In genomic region chr19:2268480-2268830, GRCh38 we compare ENCODE assay signal across 8 cellular contexts. TPM values are rescaled to one million over a fixed set of nuclear protein-coding genes. Genes with fewer than 3 reads are reported as not detected.
A peak's percentile ranks its signal among the peaks of the same experiment; 100 is the strongest.
DNase-seq lines count a peak whose midpoint lies in the region; ATAC-seq and TF ChIP-seq lines count a peak whose summit lies in the region.

No MANE protein-coding gene starts in this region.

- peaks cover 19% of the 10 kb centered on the region for H3K4me1 Mint-ChIP-seq in MCF 10A (ENCODE audit: insufficient read depth, unreplicated experiment)
- H3K4me1 Mint-ChIP-seq in naive thymus-derived CD4-positive, alpha-beta T cell, result peaks cover 18 to 44% (median 26%) of the 10 kb centered on the region in 7 donors

- peaks cover 37% of the 10 kb centered on the region for H3K36me3 Mint-ChIP-seq in MCF 10A (ENCODE audit: insufficient read depth, unreplicated experiment)
- H3K36me3 Mint-ChIP-seq in naive thymus-derived CD4-positive, alpha-beta T cell, result peaks cover 0 to 11% (median 5%) of the 10 kb centered on the region in 5 donors

- H3K4me1 ChIP-seq in ACC112 (ENCODE audit: control insufficient read depth, insufficient read depth, low read length, unreplicated experiment), result peaks cover 16% of the 10 kb centered on the region
- peaks cover 13% of the 10 kb centered on the region for H3K4me1 ChIP-seq in HUES6 (ENCODE audit: control insufficient read depth, insufficient read depth, low read length)
- peaks cover 24 to 26% of the 10 kb centered on the region in 2 donors for H3K4me1 ChIP-seq in naive thymus-derived CD4-positive, alpha-beta T cell (ENCODE audit: control insufficient read depth in 2 of 2, insufficient read depth in 2 of 2, low read length in 2 of 2)

- H3K9ac ChIP-seq in HUES6 (ENCODE audit: low read length), result no peak overlapping the region

- H3K27me3 ChIP-seq in ACC112 (ENCODE audit: insufficient read depth, low read length) (no peaks in the 10 kb centered on the region), HUES6 (ENCODE audit: control insufficient read depth, insufficient read depth, low read length) (no peaks in the 10 kb centered on the region)
- H3K27me3 ChIP-seq in naive thymus-derived CD4-positive, alpha-beta T cell (ENCODE audit: control insufficient read depth in 2 of 2, insufficient read depth in 2 of 2, low read length in 2 of 2), result no peaks in the 10 kb centered on the region

- H3K4me3 Mint-ChIP-seq in MCF 10A (ENCODE audit: unreplicated experiment), result peak overlapping the region; percentile 91
- H3K4me3 Mint-ChIP-seq in naive thymus-derived CD4-positive, alpha-beta T cell, result peak overlapping the region; percentile 75 to 96 (median 90)

- DNase-seq in MCF 10A (ENCODE audit: unreplicated experiment) (no peak), cortex of kidney (lab: John Stamatoyannopoulos, UW) (no peak), midbrain (lab: John Stamatoyannopoulos, UW) (no peak)
- no peak for DNase-seq in naive thymus-derived CD4-positive, alpha-beta T cell

- H3K27ac Mint-ChIP-seq in MCF 10A (ENCODE audit: low read depth, unreplicated experiment), result no peak overlapping the region
- peak overlapping the region; percentile 8 to 94 (median 76) for H3K27ac Mint-ChIP-seq in naive thymus-derived CD4-positive, alpha-beta T cell

- H3K79me2 ChIP-seq in ACC112 (ENCODE audit: control insufficient read depth, insufficient read depth, low read length, unreplicated experiment), result peaks cover 38% of the 10 kb centered on the region

- POLR2A ChIA-PET in MCF 10A (lab: Yijun Ruan, JAX), result interaction anchor here (0.6 to 5.3 kb wide), 5 partner anchors 9 to 116 kb away, joined by 3 to 79 read pairs (median 4); partner anchors contain the start of gene PLEKHJ1
- POLR2A ChIA-PET in naive thymus-derived CD4-positive, alpha-beta T cell (lab: Charles Lee), result interaction anchor here (1.0 to 7.1 kb wide), 4 partner anchors 10 to 35 kb away, joined by 3 to 37 read pairs (median 12); no protein-coding TSS in a partner anchor

- ATAC-seq in naive thymus-derived CD4-positive, alpha-beta T cell, result no peak
- no peak for ATAC-seq in GM18498 (IDR thresholded peaks at IDR 0.05; ENCODE audit: unreplicated experiment)
- no peak for ATAC-seq in GM21723 (IDR thresholded peaks at IDR 0.05; ENCODE audit: unreplicated experiment)

- peak overlapping the region; percentile 89 for H2AFZ ChIP-seq in ACC112 (ENCODE audit: low read length, unreplicated experiment)

- BruUV-seq in MCF 10A (replicated peaks; lab: Mats Ljungman, UMichigan), result no TSS peak

- intact Hi-C loops in MCF 10A (cut with micrococcal nuclease), result no loop called here
- intact Hi-C loops in naive thymus-derived CD4-positive, alpha-beta T cell (cut with micrococcal nuclease), result loop anchor here in 1 of 2 donors (2.0 to 5.0 kb wide), 2 partner anchors 60 to 209 kb away; partner anchors contain the start of genes GADD45B, LSM7 and SPPL2B

- H3K27me3 Mint-ChIP-seq in MCF 10A (ENCODE audit: insufficient read depth, unreplicated experiment), result no peaks in the 10 kb centered on the region
- H3K27me3 Mint-ChIP-seq in naive thymus-derived CD4-positive, alpha-beta T cell, result no peaks in the 10 kb centered on the region

- H3K27ac ChIP-seq in ACC112 (ENCODE audit: low read depth, low read length) (no peak overlapping the region), HUES6 (ENCODE audit: low read depth, low read length) (peak overlapping the region; percentile 62; the same call in 1 of the 2 replicates)
- peak overlapping the region; percentile 79 for H3K27ac ChIP-seq in naive thymus-derived CD4-positive, alpha-beta T cell (ENCODE audit: low read depth, low read length)

- H3K4me3 ChIP-seq in ACC112 (ENCODE audit: low read depth, low read length) (peak overlapping the region; percentile 98), HUES6 (ENCODE audit: low read depth, low read length) (peak overlapping the region; percentile 87)
- H3K4me3 ChIP-seq in naive thymus-derived CD4-positive, alpha-beta T cell (ENCODE audit: low read length), result peak overlapping the region; percentile 72

- H3K36me3 ChIP-seq in ACC112 (ENCODE audit: insufficient read depth, low read length), result peaks cover 4% of the 10 kb centered on the region; the same call in 1 of the 2 replicates
- H3K36me3 ChIP-seq in HUES6 (ENCODE audit: control insufficient read depth, insufficient read depth, low read length), result peaks cover 19% of the 10 kb centered on the region
- H3K36me3 ChIP-seq in naive thymus-derived CD4-positive, alpha-beta T cell (ENCODE audit: control insufficient read depth in 2 of 3, insufficient read depth in 3 of 3, low read length in 3 of 3), result peaks cover 0 to 34% (median 12%) of the 10 kb centered on the region in 3 experiments

- CTCF ChIA-PET in MCF 10A (lab: Yijun Ruan, JAX), result no interaction called here
- CTCF ChIA-PET in naive thymus-derived CD4-positive, alpha-beta T cell (lab: Charles Lee), result no interaction called here

- no peak for TF ChIP-seq CTCF in MCF 10A (IDR thresholded peaks at IDR 0.05; ENCODE audit: unreplicated experiment)

- no peaks in the 10 kb centered on the region for H3K9me3 Mint-ChIP-seq in MCF 10A (ENCODE audit: unreplicated experiment)
- H3K9me3 Mint-ChIP-seq in naive thymus-derived CD4-positive, alpha-beta T cell, result peaks cover 0 to 3% (median 0%) of the 10 kb centered on the region in 11 donors

- no peaks in the 10 kb centered on the region for H3K9me3 ChIP-seq in HUES6 (ENCODE audit: control insufficient read depth, insufficient read depth, low read depth, low read length)
- H3K9me3 ChIP-seq in naive thymus-derived CD4-positive, alpha-beta T cell (ENCODE audit: control insufficient read depth in 2 of 3, low read length in 3 of 3), result no peaks in the 10 kb centered on the region

RNA-seq across cellular contexts. Expression of gene JSRP1, which starts 12.2 kb away (rescaled TPM):
- total RNA-seq in MCF 10A (2022), result 0.37 and 0.49 TPM in 2 replicates
- under 1 TPM in 3 of 5 experiments, not detected in 2; 0.24 to 0.41 (median 0.27) TPM for total RNA-seq in naive thymus-derived CD4-positive, alpha-beta T cell
- polyA plus RNA-seq in naive thymus-derived CD4-positive, alpha-beta T cell, result under 1 TPM in 1 of 2 donors, not detected in 1; 0.54 TPM

RNA-seq across cellular contexts. Expression of gene PEAK3, which starts 13.5 kb away (rescaled TPM):
- not detected in 2 replicates for total RNA-seq in MCF 10A (2022)
- total RNA-seq in naive thymus-derived CD4-positive, alpha-beta T cell, result 1 to 10 TPM in 1 of 5 experiments, under 1 TPM in 3, not detected in 1; 0.14 to 3.9 (median 0.45) TPM
- polyA plus RNA-seq in naive thymus-derived CD4-positive, alpha-beta T cell, result under 1 TPM; 0.14 to 0.44 TPM

RNA-seq across cellular contexts. Expression of gene AMH, which starts 19.3 kb away (rescaled TPM):
- 11.9 and 21.2 TPM in 2 replicates for total RNA-seq in MCF 10A (2022)
- total RNA-seq in naive thymus-derived CD4-positive, alpha-beta T cell, result 10 to 100 TPM in 2 of 5 experiments, 1 to 10 TPM in 2, under 1 TPM in 1; 0.37 to 12.9 (median 4.6) TPM
- not detected for polyA plus RNA-seq in naive thymus-derived CD4-positive, alpha-beta T cell

RNA-seq across cellular contexts. Expression of gene SF3A2, which starts 31.8 kb away (rescaled TPM):
- total RNA-seq in MCF 10A (2022), result 101 and 119 TPM in 2 replicates
- total RNA-seq in naive thymus-derived CD4-positive, alpha-beta T cell, result 100 to 1,000 TPM; 131 to 150 (median 133) TPM
- polyA plus RNA-seq in naive thymus-derived CD4-positive, alpha-beta T cell, result 10 to 100 TPM; 22.3 to 34.5 TPM

RNA-seq across cellular contexts. Expression of gene PLEKHJ1, which starts 32.3 kb away (rescaled TPM):
- 44.3 and 54.1 TPM in 2 replicates for total RNA-seq in MCF 10A (2022)
- 10 to 100 TPM; 32.9 to 65.0 (median 50.2) TPM for total RNA-seq in naive thymus-derived CD4-positive, alpha-beta T cell
- 100 to 1,000 TPM in 1 of 2 donors, 10 to 100 TPM in 1; 79.5 to 123 TPM for polyA plus RNA-seq in naive thymus-derived CD4-positive, alpha-beta T cell
